In the genomic region with DNA sequence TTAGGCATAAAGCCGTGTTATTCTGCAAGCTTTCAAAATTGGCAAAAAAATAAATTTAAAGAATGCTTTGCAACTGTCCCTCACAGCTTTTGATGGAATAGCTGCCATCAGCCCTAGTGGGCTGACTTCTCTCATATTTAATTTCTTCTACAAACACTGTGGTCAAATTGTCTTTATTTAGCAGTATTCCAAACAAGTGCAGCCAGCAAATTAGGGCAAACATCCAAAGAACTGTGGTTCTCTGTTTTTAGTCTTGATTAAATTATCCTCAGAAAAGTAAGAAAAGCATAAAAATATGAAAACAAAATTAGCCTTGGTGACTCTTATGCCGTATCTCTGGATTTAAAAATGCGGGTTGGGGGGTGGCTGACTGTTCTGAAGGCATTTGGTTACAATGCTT, we compare ENCODE assay signal across 1 cellular context.
TF ChIP-seq lines count a peak whose summit lies in the region.

No MANE protein-coding gene starts in this region.

TF ChIP-seq in WTC11, 78 proteins besides CTCF, POLR2A, EP300 and RAD21:
- TF ChIP-seq, protein P1, sequence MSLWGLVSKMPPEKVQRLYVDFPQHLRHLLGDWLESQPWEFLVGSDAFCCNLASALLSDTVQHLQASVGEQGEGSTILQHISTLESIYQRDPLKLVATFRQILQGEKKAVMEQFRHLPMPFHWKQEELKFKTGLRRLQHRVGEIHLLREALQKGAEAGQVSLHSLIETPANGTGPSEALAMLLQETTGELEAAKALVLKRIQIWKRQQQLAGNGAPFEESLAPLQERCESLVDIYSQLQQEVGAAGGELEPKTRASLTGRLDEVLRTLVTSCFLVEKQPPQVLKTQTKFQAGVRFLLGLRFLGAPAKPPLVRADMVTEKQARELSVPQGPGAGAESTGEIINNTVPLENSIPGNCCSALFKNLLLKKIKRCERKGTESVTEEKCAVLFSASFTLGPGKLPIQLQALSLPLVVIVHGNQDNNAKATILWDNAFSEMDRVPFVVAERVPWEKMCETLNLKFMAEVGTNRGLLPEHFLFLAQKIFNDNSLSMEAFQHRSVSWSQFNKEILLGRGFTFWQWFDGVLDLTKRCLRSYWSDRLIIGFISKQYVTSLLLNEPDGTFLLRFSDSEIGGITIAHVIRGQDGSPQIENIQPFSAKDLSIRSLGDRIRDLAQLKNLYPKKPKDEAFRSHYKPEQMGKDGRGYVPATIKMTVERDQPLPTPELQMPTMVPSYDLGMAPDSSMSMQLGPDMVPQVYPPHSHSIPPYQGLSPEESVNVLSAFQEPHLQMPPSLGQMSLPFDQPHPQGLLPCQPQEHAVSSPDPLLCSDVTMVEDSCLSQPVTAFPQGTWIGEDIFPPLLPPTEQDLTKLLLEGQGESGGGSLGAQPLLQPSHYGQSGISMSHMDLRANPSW (CRISPR knock-in tag; conservative IDR thresholded peaks at IDR 0.05; ENCODE audit: low read depth) = no peak
- TF ChIP-seq MXD4 (CRISPR knock-in tag; IDR thresholded peaks at IDR 0.05; ENCODE audit: borderline replicate concordance) (no peak), NR1H2 (CRISPR knock-in tag; IDR thresholded peaks at IDR 0.05) (no peak), TEAD4 (CRISPR knock-in tag; IDR thresholded peaks at IDR 0.05) (no peak), PRRX2 (CRISPR knock-in tag; IDR thresholded peaks at IDR 0.05) (no peak), ZNF121 (CRISPR knock-in tag; IDR thresholded peaks at IDR 0.05) (no peak), CREM (CRISPR knock-in tag; IDR thresholded peaks at IDR 0.05) (no peak), ESRRA (CRISPR knock-in tag; IDR thresholded peaks at IDR 0.05; ENCODE audit: borderline replicate concordance) (no peak), HMGA2 (CRISPR knock-in tag; IDR thresholded peaks at IDR 0.05) (no peak), FOXP1 (CRISPR knock-in tag; IDR thresholded peaks at IDR 0.05; ENCODE audit: borderline replicate concordance) (no peak), ZNF138 (CRISPR knock-in tag; conservative IDR thresholded peaks at IDR 0.05) (no peak)
- TF ChIP-seq, protein P2, sequence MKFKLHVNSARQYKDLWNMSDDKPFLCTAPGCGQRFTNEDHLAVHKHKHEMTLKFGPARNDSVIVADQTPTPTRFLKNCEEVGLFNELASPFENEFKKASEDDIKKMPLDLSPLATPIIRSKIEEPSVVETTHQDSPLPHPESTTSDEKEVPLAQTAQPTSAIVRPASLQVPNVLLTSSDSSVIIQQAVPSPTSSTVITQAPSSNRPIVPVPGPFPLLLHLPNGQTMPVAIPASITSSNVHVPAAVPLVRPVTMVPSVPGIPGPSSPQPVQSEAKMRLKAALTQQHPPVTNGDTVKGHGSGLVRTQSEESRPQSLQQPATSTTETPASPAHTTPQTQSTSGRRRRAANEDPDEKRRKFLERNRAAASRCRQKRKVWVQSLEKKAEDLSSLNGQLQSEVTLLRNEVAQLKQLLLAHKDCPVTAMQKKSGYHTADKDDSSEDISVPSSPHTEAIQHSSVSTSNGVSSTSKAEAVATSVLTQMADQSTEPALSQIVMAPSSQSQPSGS (CRISPR knock-in tag; IDR thresholded peaks at IDR 0.05; ENCODE audit: borderline replicate concordance, low read depth) = no peak
- TF ChIP-seq, protein P3, sequence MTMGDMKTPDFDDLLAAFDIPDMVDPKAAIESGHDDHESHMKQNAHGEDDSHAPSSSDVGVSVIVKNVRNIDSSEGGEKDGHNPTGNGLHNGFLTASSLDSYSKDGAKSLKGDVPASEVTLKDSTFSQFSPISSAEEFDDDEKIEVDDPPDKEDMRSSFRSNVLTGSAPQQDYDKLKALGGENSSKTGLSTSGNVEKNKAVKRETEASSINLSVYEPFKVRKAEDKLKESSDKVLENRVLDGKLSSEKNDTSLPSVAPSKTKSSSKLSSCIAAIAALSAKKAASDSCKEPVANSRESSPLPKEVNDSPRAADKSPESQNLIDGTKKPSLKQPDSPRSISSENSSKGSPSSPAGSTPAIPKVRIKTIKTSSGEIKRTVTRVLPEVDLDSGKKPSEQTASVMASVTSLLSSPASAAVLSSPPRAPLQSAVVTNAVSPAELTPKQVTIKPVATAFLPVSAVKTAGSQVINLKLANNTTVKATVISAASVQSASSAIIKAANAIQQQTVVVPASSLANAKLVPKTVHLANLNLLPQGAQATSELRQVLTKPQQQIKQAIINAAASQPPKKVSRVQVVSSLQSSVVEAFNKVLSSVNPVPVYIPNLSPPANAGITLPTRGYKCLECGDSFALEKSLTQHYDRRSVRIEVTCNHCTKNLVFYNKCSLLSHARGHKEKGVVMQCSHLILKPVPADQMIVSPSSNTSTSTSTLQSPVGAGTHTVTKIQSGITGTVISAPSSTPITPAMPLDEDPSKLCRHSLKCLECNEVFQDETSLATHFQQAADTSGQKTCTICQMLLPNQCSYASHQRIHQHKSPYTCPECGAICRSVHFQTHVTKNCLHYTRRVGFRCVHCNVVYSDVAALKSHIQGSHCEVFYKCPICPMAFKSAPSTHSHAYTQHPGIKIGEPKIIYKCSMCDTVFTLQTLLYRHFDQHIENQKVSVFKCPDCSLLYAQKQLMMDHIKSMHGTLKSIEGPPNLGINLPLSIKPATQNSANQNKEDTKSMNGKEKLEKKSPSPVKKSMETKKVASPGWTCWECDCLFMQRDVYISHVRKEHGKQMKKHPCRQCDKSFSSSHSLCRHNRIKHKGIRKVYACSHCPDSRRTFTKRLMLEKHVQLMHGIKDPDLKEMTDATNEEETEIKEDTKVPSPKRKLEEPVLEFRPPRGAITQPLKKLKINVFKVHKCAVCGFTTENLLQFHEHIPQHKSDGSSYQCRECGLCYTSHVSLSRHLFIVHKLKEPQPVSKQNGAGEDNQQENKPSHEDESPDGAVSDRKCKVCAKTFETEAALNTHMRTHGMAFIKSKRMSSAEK (CRISPR knock-in tag; IDR thresholded peaks at IDR 0.05; ENCODE audit: borderline replicate concordance) = no peak
- TF ChIP-seq, protein P4, sequence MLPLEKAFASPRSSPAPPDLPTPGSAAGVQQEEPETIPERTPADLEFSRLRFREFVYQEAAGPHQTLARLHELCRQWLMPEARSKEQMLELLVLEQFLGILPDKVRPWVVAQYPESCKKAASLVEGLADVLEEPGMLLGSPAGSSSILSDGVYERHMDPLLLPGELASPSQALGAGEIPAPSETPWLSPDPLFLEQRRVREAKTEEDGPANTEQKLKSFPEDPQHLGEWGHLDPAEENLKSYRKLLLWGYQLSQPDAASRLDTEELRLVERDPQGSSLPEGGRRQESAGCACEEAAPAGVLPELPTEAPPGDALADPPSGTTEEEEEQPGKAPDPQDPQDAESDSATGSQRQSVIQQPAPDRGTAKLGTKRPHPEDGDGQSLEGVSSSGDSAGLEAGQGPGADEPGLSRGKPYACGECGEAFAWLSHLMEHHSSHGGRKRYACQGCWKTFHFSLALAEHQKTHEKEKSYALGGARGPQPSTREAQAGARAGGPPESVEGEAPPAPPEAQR (CRISPR knock-in tag; IDR thresholded peaks at IDR 0.05) = no peak
- TF ChIP-seq, protein P5, sequence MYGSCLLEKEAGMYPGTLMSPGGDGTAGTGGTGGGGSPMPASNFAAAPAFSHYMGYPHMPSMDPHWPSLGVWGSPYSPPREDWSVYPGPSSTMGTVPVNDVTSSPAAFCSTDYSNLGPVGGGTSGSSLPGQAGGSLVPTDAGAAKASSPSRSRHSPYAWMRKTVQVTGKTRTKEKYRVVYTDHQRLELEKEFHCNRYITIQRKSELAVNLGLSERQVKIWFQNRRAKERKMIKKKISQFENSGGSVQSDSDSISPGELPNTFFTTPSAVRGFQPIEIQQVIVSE (CRISPR knock-in tag; IDR thresholded peaks at IDR 0.05; ENCODE audit: borderline replicate concordance) = no peak
